22 cellular contexts compared by ENCODE assay signal in the genomic region with DNA sequence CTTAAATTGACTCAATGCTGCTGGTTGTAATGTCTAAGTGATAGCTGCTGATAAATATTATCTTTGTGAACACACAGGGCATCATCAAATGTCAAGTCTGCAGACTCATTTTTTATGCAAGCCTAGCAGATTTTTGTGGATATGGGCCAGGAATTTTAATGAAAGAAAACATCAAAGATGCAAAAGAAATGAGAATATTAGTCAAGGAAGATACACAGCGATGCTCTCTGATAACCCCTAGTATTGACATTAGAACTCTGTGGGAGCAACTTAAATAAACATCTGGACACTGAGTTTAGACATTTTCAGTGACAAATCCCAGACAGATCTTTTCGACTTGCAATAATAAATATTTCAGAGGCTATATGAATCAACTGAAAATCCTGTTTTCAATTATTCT.
"Had no signal": no experiment of that assay in that cellular context is flagged by ENCODE, and none has a peak within 500 bp of the region (broad histone marks: within the 10 kb centered on the region; RNA-seq: fewer than 3 reads in every experiment).

No MANE protein-coding gene starts in this region.

- ATAC-seq: activated naive CD4-positive, alpha-beta T cell treated with anti-CD3 and anti-CD28 coated beads, Interleukin-2, amount 50 U/mL, for 72 hours; activated T-helper 17 cell treated with anti-CD3 and anti-CD28 coated beads, Interleukin-2, amount 50 U/mL, for 72 hours; gastrocnemius medialis; sciatic nerve; stimulated activated effector memory CD8-positive, alpha-beta T cell treated with anti-CD3 and anti-CD28 coated beads, Interleukin-12 subunit alpha, Interleukin-12 subunit beta, amount 100 ng/mL, for 72 hours; stimulated activated naive CD8-positive, alpha-beta T cell treated with anti-CD3 and anti-CD28 coated beads, Interleukin-15, amount 100 ng/mL, for 72 hours had no signal

- H3K27me3 ChIP-seq: breast epithelium, colonic mucosa, esophagus muscularis mucosa, gastrocnemius medialis, transverse colon, vagina had no signal

- H3K27me3 Mint-ChIP-seq: activated T-helper 17 cell treated with anti-CD3 and anti-CD28 coated beads, Interleukin-2, amount 50 U/mL, for 72 hours; memory B cell; naive B cell; stimulated activated naive CD8-positive, alpha-beta T cell treated with anti-CD3 and anti-CD28 coated beads, Interleukin-15, amount 100 ng/mL, for 72 hours had no signal

- H3K4me1 ChIP-seq: breast epithelium, transverse colon had no signal

- H3K27ac ChIP-seq: breast epithelium, colonic mucosa, esophagus muscularis mucosa, gastrocnemius medialis, transverse colon, vagina, WERI-Rb-1 had no signal

- H3K9me3 Mint-ChIP-seq: activated naive CD4-positive, alpha-beta T cell treated with anti-CD3 and anti-CD28 coated beads, Interleukin-2, amount 50 U/mL, for 72 hours; activated T-helper 17 cell treated with anti-CD3 and anti-CD28 coated beads, Interleukin-2, amount 50 U/mL, for 72 hours; memory B cell; stimulated activated effector memory CD8-positive, alpha-beta T cell treated with anti-CD3 and anti-CD28 coated beads, Interleukin-12 subunit alpha, Interleukin-12 subunit beta, amount 100 ng/mL, for 72 hours; stimulated activated naive CD8-positive, alpha-beta T cell treated with anti-CD3 and anti-CD28 coated beads, Interleukin-15, amount 100 ng/mL, for 72 hours had no signal

- H3K4me3 ChIP-seq: breast epithelium, colonic mucosa, esophagus muscularis mucosa, gastrocnemius medialis, transverse colon, vagina had no signal

- H3K27ac Mint-ChIP-seq: activated naive CD4-positive, alpha-beta T cell treated with anti-CD3 and anti-CD28 coated beads, Interleukin-2, amount 50 U/mL, for 72 hours; activated T-helper 17 cell treated with anti-CD3 and anti-CD28 coated beads, Interleukin-2, amount 50 U/mL, for 72 hours; memory B cell; naive B cell; stimulated activated effector memory CD8-positive, alpha-beta T cell treated with anti-CD3 and anti-CD28 coated beads, Interleukin-12 subunit alpha, Interleukin-12 subunit beta, amount 100 ng/mL, for 72 hours; stimulated activated naive CD8-positive, alpha-beta T cell treated with anti-CD3 and anti-CD28 coated beads, Interleukin-15, amount 100 ng/mL, for 72 hours had no signal

- H3K4me3 Mint-ChIP-seq: activated T-helper 17 cell treated with anti-CD3 and anti-CD28 coated beads, Interleukin-2, amount 50 U/mL, for 72 hours; memory B cell; naive B cell; neural crest cell; stimulated activated effector memory CD8-positive, alpha-beta T cell treated with anti-CD3 and anti-CD28 coated beads, Interleukin-12 subunit alpha, Interleukin-12 subunit beta, amount 100 ng/mL, for 72 hours; stimulated activated naive CD8-positive, alpha-beta T cell treated with anti-CD3 and anti-CD28 coated beads, Interleukin-15, amount 100 ng/mL, for 72 hours had no signal

- H3K4me1 Mint-ChIP-seq: activated T-helper 17 cell treated with anti-CD3 and anti-CD28 coated beads, Interleukin-2, amount 50 U/mL, for 72 hours; memory B cell; naive B cell; stimulated activated effector memory CD8-positive, alpha-beta T cell treated with anti-CD3 and anti-CD28 coated beads, Interleukin-12 subunit alpha, Interleukin-12 subunit beta, amount 100 ng/mL, for 72 hours had no signal

- H3K36me3 ChIP-seq: breast epithelium, colonic mucosa, esophagus muscularis mucosa, gastrocnemius medialis, transverse colon, vagina, WERI-Rb-1 had no signal

- DNase-seq: activated CD4-positive, alpha-beta T cell treated with anti-CD3 and anti-CD28 coated beads for 1 hour; activated CD4-positive, alpha-beta T cell treated with anti-CD3 and anti-CD28 coated beads, Interleukin-2, amount 50 U/mL, for 1 hour; activated T-cell treated with anti-CD3 and anti-CD28 coated beads, Interleukin-2, amount 50 U/mL, for 1 hour; colonic mucosa; gastrocnemius medialis; naive B cell; occipital lobe; posterior cingulate gyrus; small intestine; stimulated activated CD4-positive, alpha-beta T cell treated with anti-CD3 and anti-CD28 coated beads, Interleukin-2, amount 100 ng/mL, for 24 hours; stimulated activated naive CD8-positive, alpha-beta T cell treated with anti-CD3 and anti-CD28 coated beads, Interleukin-15, amount 100 ng/mL, for 72 hours; transverse colon; WERI-Rb-1 had no signal

- H3K36me3 Mint-ChIP-seq: activated naive CD4-positive, alpha-beta T cell treated with anti-CD3 and anti-CD28 coated beads, Interleukin-2, amount 50 U/mL, for 72 hours; stimulated activated effector memory CD8-positive, alpha-beta T cell treated with anti-CD3 and anti-CD28 coated beads, Interleukin-12 subunit alpha, Interleukin-12 subunit beta, amount 100 ng/mL, for 72 hours had no signal

- H3K9me3 ChIP-seq: breast epithelium, colonic mucosa, esophagus muscularis mucosa, gastrocnemius medialis, transverse colon, vagina had no signal
